Comparison of ENCODE assay signal across 16 cellular contexts in the genomic region with DNA sequence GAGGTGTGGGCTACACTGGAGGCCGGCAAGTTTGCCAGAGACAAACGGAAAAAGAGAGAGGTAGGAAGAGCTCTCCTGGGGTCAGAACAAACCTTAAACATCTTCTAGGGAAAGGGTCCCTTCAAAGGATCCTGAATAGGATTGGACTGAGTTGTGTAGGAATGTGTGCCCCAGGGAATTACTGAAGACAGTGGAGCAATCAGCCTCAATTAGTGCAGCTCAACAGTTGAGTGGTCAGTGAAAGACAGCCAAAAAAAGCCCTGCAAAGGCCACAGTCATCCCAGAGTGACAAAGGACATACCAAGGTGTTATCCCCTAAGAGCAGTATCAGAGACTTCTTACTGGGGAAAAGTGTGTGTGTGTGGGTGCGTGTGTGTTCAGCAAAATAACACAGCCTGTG.
A peak's percentile ranks its signal among the peaks of the same experiment; 100 is the strongest.
DNase-seq lines count a peak whose midpoint lies in the region; TF ChIP-seq lines count a peak whose summit lies in the region.
"Had no signal": no experiment of that assay in that cellular context is flagged by ENCODE, and none has a peak within 500 bp of the region (broad histone marks: within the 10 kb centered on the region; RNA-seq: fewer than 3 reads in every experiment).

No MANE protein-coding gene starts in this region.

- H3K27me3 Mint-ChIP-seq in activated CD4-positive, alpha-beta T cell treated with anti-CD3 and anti-CD28 coated beads, Interleukin-2, amount 10 ng/mL, durations not matched to agents 7 days and 5 days, result no peaks in the 10 kb centered on the region

- no peaks in the 10 kb centered on the region for H3K4me1 ChIP-seq in adrenal gland (replicated peaks in 1 of 2)

- CTCF ChIA-PET in activated CD4-positive, alpha-beta T cell treated with anti-CD3 and anti-CD28 coated beads, Interleukin-2, amount 10 ng/mL, durations not matched to agents 7 days and 5 days (lab: Charles Lee), result interaction anchor here (1.4 to 5.0 kb wide), 2 partner anchors 103 to 258 kb away, joined by 4 to 37 read pairs; no protein-coding TSS in a partner anchor

- H3K36me3 Mint-ChIP-seq in activated CD4-positive, alpha-beta T cell treated with anti-CD3 and anti-CD28 coated beads, Interleukin-2, amount 10 ng/mL, durations not matched to agents 7 days and 5 days (ENCODE audit: low read depth), result peaks cover 84% of the 10 kb centered on the region

- H3K36me3 ChIP-seq in KOPT-K1 (ENCODE audit: insufficient read depth, low read length), result peaks cover 100% of the 10 kb centered on the region
- no peaks in the 10 kb centered on the region for H3K36me3 ChIP-seq in adrenal gland (replicated peaks in 1 of 2)

- H3K4me1 Mint-ChIP-seq in activated CD4-positive, alpha-beta T cell treated with anti-CD3 and anti-CD28 coated beads, Interleukin-2, amount 10 ng/mL, durations not matched to agents 7 days and 5 days, result peaks cover 67% of the 10 kb centered on the region

- intact Hi-C loops in adrenal gland (cut with DNase I), result no loop called here

- no peaks in the 10 kb centered on the region for H3K27me3 ChIP-seq in adrenal gland
- H3K27me3 ChIP-seq: esophagus muscularis mucosa, spleen had no signal

- 86 to 96% (median 90%) methylated on average over 3 of the region's 3 CpGs for WGBS in adrenal gland, 4 donors

- H3K4me3 ChIP-seq in adrenal gland, result no peak overlapping the region
- H3K4me3 ChIP-seq: A549, esophagus muscularis mucosa, spleen had no signal

- peak overlapping the region; percentile 86 for H3K27ac Mint-ChIP-seq in activated CD4-positive, alpha-beta T cell treated with anti-CD3 and anti-CD28 coated beads, Interleukin-2, amount 10 ng/mL, durations not matched to agents 7 days and 5 days

- no peak for DNase-seq in activated CD4-positive, alpha-beta T cell treated with anti-CD3 and anti-CD28 coated beads, Interleukin-2, amount 10 ng/mL, durations not matched to agents 7 days and 5 days
- no peak for DNase-seq in activated CD4-positive, alpha-beta T cell treated with anti-CD3 and anti-CD28 coated beads for 1 hour
- peak; percentile 25 for DNase-seq in astrocyte of the hippocampus (ENCODE audit: low read depth, low spot score)
- peak; percentile 45 for DNase-seq in retina
- no peak for DNase-seq in adrenal gland
- DNase-seq in effector CD4-positive, alpha-beta T cell, result no peak
- DNase-seq in NCI-H226, result no peak
- DNase-seq: midbrain; MM.1S; NCI-H146; spleen; stimulated activated CD4-positive, alpha-beta T cell treated with anti-CD3 and anti-CD28 coated beads, Interleukin-4, amount 100 ng/mL, for 4 hours had no signal

- H3K27ac ChIP-seq in KOPT-K1 (ENCODE audit: low read depth, low read length, poor library complexity, severe bottlenecking), result peak overlapping the region; percentile 10
- H3K27ac ChIP-seq in adrenal gland, result no peak overlapping the region
- H3K27ac ChIP-seq: A549, C4-2B, esophagus muscularis mucosa had no signal

- no peaks in the 10 kb centered on the region for H3K9me3 Mint-ChIP-seq in activated CD4-positive, alpha-beta T cell treated with anti-CD3 and anti-CD28 coated beads, Interleukin-2, amount 10 ng/mL, durations not matched to agents 7 days and 5 days

- TF ChIP-seq POLR2A in adrenal gland (IDR thresholded peaks at IDR 0.05), result no peak

- H3K9me3 ChIP-seq in KOPT-K1 (ENCODE audit: insufficient read depth, low read length, poor library complexity, severe bottlenecking), result no peaks in the 10 kb centered on the region
- H3K9me3 ChIP-seq in adrenal gland (replicated peaks in 1 of 3), result no peaks in the 10 kb centered on the region
- H3K9me3 ChIP-seq: A549, esophagus muscularis mucosa, spleen had no signal

- H3K4me3 Mint-ChIP-seq in activated CD4-positive, alpha-beta T cell treated with anti-CD3 and anti-CD28 coated beads, Interleukin-2, amount 10 ng/mL, durations not matched to agents 7 days and 5 days, result no peak overlapping the region

- POLR2A ChIA-PET in activated CD4-positive, alpha-beta T cell treated with anti-CD3 and anti-CD28 coated beads, Interleukin-2, amount 10 ng/mL, durations not matched to agents 7 days and 5 days (lab: Charles Lee), result no interaction called here

- no peak for TF ChIP-seq CTCF in adrenal gland (IDR thresholded peaks at IDR 0.05)

Comparison
In these comparisons a context has a peak if more than half of its experiments do, and no peak if none do; other contexts are left out.
1. DNase-seq: peak in astrocyte of the hippocampus (single experiment) and retina (single experiment); none in activated CD4-positive, alpha-beta T cell treated with anti-CD3 and anti-CD28 coated beads, Interleukin-2, amount 10 ng/mL, durations not matched to agents 7 days and 5 days (single experiment), activated CD4-positive, alpha-beta T cell treated with anti-CD3 and anti-CD28 coated beads for 1 hour (single experiment), adrenal gland (0 of 7), effector CD4-positive, alpha-beta T cell (single experiment) and NCI-H226 (single experiment).